17 cellular contexts compared by ENCODE assay signal in genomic region chr11:40094954-40095353, GRCh38.
"Had no signal": no experiment of that assay in that cellular context is flagged by ENCODE, and none has a peak within 500 bp of the region (broad histone marks: within the 10 kb centered on the region; RNA-seq: fewer than 3 reads in every experiment).

No MANE protein-coding gene starts in this region.

- H3K27ac ChIP-seq: coronary artery, dorsolateral prefrontal cortex, esophagus muscularis mucosa, foreskin keratinocyte, gastroesophageal sphincter, heart left ventricle, left lung, lower lobe of right lung had no signal

- H3K4me1 ChIP-seq: esophagus muscularis mucosa, foreskin keratinocyte, gastroesophageal sphincter, heart left ventricle, left lung, lower lobe of right lung had no signal

- H3K9me3 ChIP-seq: esophagus muscularis mucosa, gastroesophageal sphincter, heart left ventricle, left lung, lower lobe of right lung, mucosa of descending colon had no signal

- DNase-seq: dermis blood vessel endothelial cell; dorsolateral prefrontal cortex; effector CD4-positive, alpha-beta T cell; effector memory CD4-positive, alpha-beta T cell; foreskin keratinocyte; heart left ventricle; hippocampal formation; left cardiac atrium; left lung; left ventricle myocardium superior; lower lobe of right lung; mucosa of descending colon; naive B cell; naive thymus-derived CD8-positive, alpha-beta T cell had no signal

- H3K4me3 ChIP-seq: coronary artery, dorsolateral prefrontal cortex, esophagus muscularis mucosa, gastroesophageal sphincter, heart left ventricle, left lung, lower lobe of right lung, mucosa of descending colon had no signal

- H3K27me3 ChIP-seq: dorsolateral prefrontal cortex, esophagus muscularis mucosa, foreskin keratinocyte, gastroesophageal sphincter, heart left ventricle, left lung had no signal

- H3K36me3 ChIP-seq: esophagus muscularis mucosa, gastroesophageal sphincter, heart left ventricle, left lung, lower lobe of right lung had no signal

- ATAC-seq: foreskin keratinocyte; gastroesophageal sphincter; heart left ventricle; left cardiac atrium; left lung; left ventricle myocardium superior; lower lobe of right lung; mucosa of descending colon; naive thymus-derived CD8-positive, alpha-beta T cell had no signal
